ENCODE assay signal across 16 cellular contexts in genomic region chr17:78896091-78896833, GRCh38. TPM values are rescaled to one million over a fixed set of nuclear protein-coding genes. Genes with fewer than 3 reads are reported as not detected.
DNase-seq lines count a peak whose midpoint lies in the region; ATAC-seq and TF ChIP-seq lines count a peak whose summit lies in the region.
"Had no signal": no experiment of that assay in that cellular context is flagged by ENCODE, and none has a peak within 500 bp of the region (broad histone marks: within the 10 kb centered on the region; RNA-seq: fewer than 3 reads in every experiment).

No MANE protein-coding gene starts in this region.

- H3K79me2 ChIP-seq in mesendoderm (ENCODE audit: control insufficient read depth, insufficient read depth, low read length): no peaks in the 10 kb centered on the region

- H2BK5ac ChIP-seq in mesendoderm (ENCODE audit: low read length): no peak overlapping the region

- H3K4me2 ChIP-seq in mesendoderm (ENCODE audit: low read length): no peak overlapping the region

- no peaks in the 10 kb centered on the region for H3K4me1 ChIP-seq in mesendoderm (ENCODE audit: control insufficient read depth, low read depth, low read length)

- H4K8ac ChIP-seq in mesendoderm (ENCODE audit: low read depth, low read length): no peak overlapping the region

- H3K79me1 ChIP-seq in mesendoderm (ENCODE audit: low read length): peaks cover 6% of the 10 kb centered on the region

- H4K5ac ChIP-seq in mesendoderm (ENCODE audit: low read length): no peak overlapping the region

- H3K4me1 Mint-ChIP-seq in nephron: peaks cover 64% of the 10 kb centered on the region

- no peak overlapping the region for H3K4me3 ChIP-seq in mesendoderm (ENCODE audit: low read length)

- H3K36me3 ChIP-seq in mesendoderm (ENCODE audit: control insufficient read depth, insufficient read depth, low read length): no peaks in the 10 kb centered on the region

- H3K56ac ChIP-seq in mesendoderm (ENCODE audit: low read length): no peak overlapping the region

- WGBS in mesendoderm (ENCODE audit: extremely low coverage, insufficient coverage, low lambda C conversion rate): no CpG with 5 or more reads among the region's 20 CpGs

- H3K27me3 ChIP-seq in mesendoderm (ENCODE audit: insufficient read depth, low read length, poor library complexity): no peaks in the 10 kb centered on the region

- peaks cover 6% of the 10 kb centered on the region for H3K27me3 Mint-ChIP-seq in nephron (ENCODE audit: low read depth)
- H3K27me3 Mint-ChIP-seq: activated CD4-positive, alpha-beta T cell treated with anti-CD3 and anti-CD28 coated beads for 36 hours; CD4-positive, alpha-beta T cell; naive B cell had no signal

- no peak overlapping the region for H3K4me3 Mint-ChIP-seq in nephron
- H3K4me3 Mint-ChIP-seq: activated CD4-positive, alpha-beta T cell treated with anti-CD3 and anti-CD28 coated beads for 36 hours; CD4-positive, alpha-beta T cell had no signal

- POLR2A ChIA-PET in RWPE1 (lab: Yijun Ruan, JAX; ENCODE audit: low non-redundant PET): interaction anchor here (0.6 kb wide), 1 partner anchor 9 kb away, joined by 5 read pairs; no protein-coding TSS in a partner anchor

- no peak for TF ChIP-seq CTCF in RWPE1 (conservative IDR thresholded peaks at IDR 0.05; ENCODE audit: low read depth)
- TF ChIP-seq CTCF in nephron (IDR thresholded peaks at IDR 0.05; ENCODE audit: unreplicated experiment in 3 of 3): no peak

- no peak overlapping the region for H3K4ac ChIP-seq in mesendoderm (ENCODE audit: low read depth, low read length)

- H3K18ac ChIP-seq in mesendoderm (ENCODE audit: low read length): no peak overlapping the region

- no peak overlapping the region for H2BK120ac ChIP-seq in mesendoderm (ENCODE audit: low read depth, low read length)

- DNase-seq in RWPE1 (ENCODE audit: low spot score) (no peak), foreskin melanocyte (peak; percentile 50), superior temporal gyrus (ENCODE audit: extremely low spot score) (peak; percentile 80), mesendoderm (no peak), amniotic stem cell (lab: John Stamatoyannopoulos, UW) (no peak)
- DNase-seq: activated CD4-positive, alpha-beta T cell treated with anti-CD3 and anti-CD28 coated beads for 36 hours; activated naive CD4-positive, alpha-beta T cell treated with Interleukin-2 at 50 U/mL for 16 hours; CD4-positive, alpha-beta T cell; effector CD4-positive, alpha-beta T cell; GF-D8; naive B cell; NCI-H187; stimulated activated CD4-positive, alpha-beta T cell treated with anti-CD3 and anti-CD28 coated beads, Interleukin-2, amount 100 ng/mL, for 48 hours had no signal

- no peak overlapping the region for H3K23ac ChIP-seq in mesendoderm (ENCODE audit: low read length)

- H2AK5ac ChIP-seq in mesendoderm (ENCODE audit: low read length): no peak overlapping the region

- H3K27ac ChIP-seq in RWPE1: peak overlapping the region; percentile 30
- no peak overlapping the region for H3K27ac ChIP-seq in mesendoderm (ENCODE audit: low read depth, low read length)

- H3K36me3 Mint-ChIP-seq in nephron (ENCODE audit: low read depth): peaks cover 8% of the 10 kb centered on the region
- H3K36me3 Mint-ChIP-seq: naive B cell had no signal

- no peaks in the 10 kb centered on the region for H3K9me3 Mint-ChIP-seq in nephron
- H3K9me3 Mint-ChIP-seq: CD4-positive, alpha-beta T cell had no signal

- H3K9ac ChIP-seq in mesendoderm (ENCODE audit: low read length): no peak overlapping the region

- CTCF ChIA-PET in RWPE1 (lab: Yijun Ruan, JAX): no interaction called here

- ATAC-seq in GM21717 (IDR thresholded peaks at IDR 0.05; ENCODE audit: unreplicated experiment): no peak
- ATAC-seq in HG03520 (IDR thresholded peaks at IDR 0.05; ENCODE audit: unreplicated experiment): no peak
- ATAC-seq: activated CD4-positive, alpha-beta T cell treated with anti-CD3 and anti-CD28 coated beads for 36 hours had no signal

- no peak overlapping the region for H2BK15ac ChIP-seq in mesendoderm (replicated peaks; ENCODE audit: low read depth)

- peak overlapping the region; percentile 38 to 80 (median 73) for H3K27ac Mint-ChIP-seq in nephron
- H3K27ac Mint-ChIP-seq: activated CD4-positive, alpha-beta T cell treated with anti-CD3 and anti-CD28 coated beads for 36 hours; CD4-positive, alpha-beta T cell had no signal

RNA-seq across cellular contexts. Expression of gene CEP295NL, which starts 6.7 kb away (rescaled TPM):
- polyA plus RNA-seq in mesendoderm (2013, experiment 1 of 2): 0.06 TPM
- polyA plus RNA-seq in mesendoderm (2013, experiment 2 of 2): 0.03 TPM

RNA-seq across cellular contexts. Expression of gene TIMP2, which starts 28.9 kb away (rescaled TPM):
- polyA plus RNA-seq in mesendoderm (2013, experiment 1 of 2): 25.3 TPM
- 24.9 TPM for polyA plus RNA-seq in mesendoderm (2013, experiment 2 of 2)

RNA-seq across cellular contexts. Expression of gene USP36, which starts 55.6 kb away (rescaled TPM):
- polyA plus RNA-seq in mesendoderm (2013, experiment 1 of 2): 51.3 TPM
- 53.0 TPM for polyA plus RNA-seq in mesendoderm (2013, experiment 2 of 2)

Comparison
In these comparisons a context has a peak if more than half of its experiments do, and no peak if none do; other contexts are left out.
1. DNase-seq: peak in foreskin melanocyte (single experiment) and superior temporal gyrus (single experiment); none in RWPE1 (single experiment), mesendoderm (single experiment) and amniotic stem cell (single experiment).